ENCODE assay signal across 22 cellular contexts in genomic region chr6:53643481-53643965, GRCh38. TPM values are rescaled to one million over a fixed set of nuclear protein-coding genes. Genes with fewer than 3 reads are reported as not detected.
A peak's percentile ranks its signal among the peaks of the same experiment; 100 is the strongest.
DNase-seq lines count a peak whose midpoint lies in the region; ATAC-seq, FAIRE-seq and TF ChIP-seq lines count a peak whose summit lies in the region.
"Had no signal": no experiment of that assay in that cellular context is flagged by ENCODE, and none has a peak within 500 bp of the region (broad histone marks: within the 10 kb centered on the region; RNA-seq: fewer than 3 reads in every experiment).

No MANE protein-coding gene starts in this region.

- peaks cover 28% of the 10 kb centered on the region for H3K4me1 Mint-ChIP-seq in activated CD4-positive, alpha-beta T cell treated with anti-CD3 and anti-CD28 coated beads, Interleukin-2, amount 10 ng/mL, durations not matched to agents 7 days and 5 days

- no peak overlapping the region for H3K4me2 ChIP-seq in K562 (ENCODE audit: insufficient read depth, low read length)
- peak overlapping the region; percentile 48 for H3K4me2 ChIP-seq in HepG2 (ENCODE audit: low read depth, low read length)
- H3K4me2 ChIP-seq in smooth muscle cell = no peak overlapping the region
- H3K4me2 ChIP-seq: BLaER1 had no signal

- BruUV-seq in K562 (replicated peaks; lab: Mats Ljungman, UMichigan) (no TSS peak), HepG2 (replicated peaks; lab: Mats Ljungman, UMichigan) (no TSS peak)

- H3K4me3 Mint-ChIP-seq in activated CD4-positive, alpha-beta T cell treated with anti-CD3 and anti-CD28 coated beads, Interleukin-2, amount 10 ng/mL, durations not matched to agents 7 days and 5 days = no peak overlapping the region
- H3K4me3 Mint-ChIP-seq: CD8-positive, alpha-beta T cell had no signal

- TF ChIP-seq POLR2A in K562 (conservative IDR thresholded peaks at IDR 0.05) = no peak
- TF ChIP-seq POLR2A in HepG2 (IDR thresholded peaks at IDR 0.05; ENCODE audit: insufficient read depth in 1 of 2, low read depth in 2 of 2, low read length in 2 of 2) = no peak
- TF ChIP-seq POLR2A in tibial nerve (IDR thresholded peaks at IDR 0.05) = no peak

- H2AFZ ChIP-seq in K562 (ENCODE audit: low read depth, low read length) (no peak overlapping the region), HepG2 (ENCODE audit: low read length) (peak overlapping the region; percentile 51), smooth muscle cell (ENCODE audit: low read depth) (peak overlapping the region; percentile 56)
- H2AFZ ChIP-seq: GM23248 had no signal

- no peaks in the 10 kb centered on the region for H3K79me2 ChIP-seq in K562 (ENCODE audit: control insufficient read depth, insufficient read depth, low read length)
- H3K79me2 ChIP-seq in HepG2 (ENCODE audit: insufficient read depth, low read length) = no peaks in the 10 kb centered on the region
- H3K79me2 ChIP-seq in smooth muscle cell (ENCODE audit: low read depth) = no peaks in the 10 kb centered on the region

- no peaks in the 10 kb centered on the region for H3F3A ChIP-seq in smooth muscle cell (ENCODE audit: low read depth)

- ATAC-seq in K562 (peak; percentile 48; the same call in 2 of the 3 replicates), HepG2 (peak; percentile 97)
- ATAC-seq in activated CD4-positive, CD25-positive, alpha-beta regulatory T cell treated with anti-CD3 and anti-CD28 coated beads, Interleukin-2, amount 50 U/mL, for 24 hours = no peak
- ATAC-seq: CD8-positive, alpha-beta T cell; HCT116 had no signal

- no peaks in the 10 kb centered on the region; a peak in 1 of 5 replicates for H3K4me1 ChIP-seq in K562 (replicated peaks in 1 of 2; ENCODE audit: control insufficient read depth in 2 of 2, insufficient read depth in 2 of 2, low read length in 2 of 2)
- peaks cover 22% of the 10 kb centered on the region for H3K4me1 ChIP-seq in HepG2 (ENCODE audit: insufficient read depth, low read length)
- no peaks in the 10 kb centered on the region for H3K4me1 ChIP-seq in smooth muscle cell (ENCODE audit: low read depth)
- H3K4me1 ChIP-seq in tibial nerve = peaks cover 0 to 5% (median 0%) of the 10 kb centered on the region in 4 donors
- H3K4me1 ChIP-seq: SJCRH30 had no signal

- H3K9me3 ChIP-seq in K562 (replicated peaks; ENCODE audit: control insufficient read depth, insufficient read depth, low read depth, low read length) (no peaks in the 10 kb centered on the region), HepG2 (ENCODE audit: low read length) (no peaks in the 10 kb centered on the region), smooth muscle cell (replicated peaks; ENCODE audit: low read depth) (no peaks in the 10 kb centered on the region), tibial nerve (no peaks in the 10 kb centered on the region)
- H3K9me3 ChIP-seq: BLaER1, SJCRH30 had no signal

- peak overlapping the region; percentile 46 for H3K27ac Mint-ChIP-seq in activated CD4-positive, alpha-beta T cell treated with anti-CD3 and anti-CD28 coated beads, Interleukin-2, amount 10 ng/mL, durations not matched to agents 7 days and 5 days
- H3K27ac Mint-ChIP-seq: CD8-positive, alpha-beta T cell had no signal

- TF ChIP-seq CTCF in K562 (IDR thresholded peaks at IDR 0.05 in 2 of 3, conservative IDR thresholded peaks at IDR 0.05 in 1 of 3; ENCODE audit: insufficient read depth in 2 of 3, low read depth in 1 of 3, low read length in 3 of 3) = no peak
- TF ChIP-seq CTCF in HepG2 (CRISPR knock-in tag; IDR thresholded peaks at IDR 0.05) = no peak
- TF ChIP-seq CTCF in smooth muscle cell (IDR thresholded peaks at IDR 0.05; ENCODE audit: borderline replicate concordance, insufficient read depth, poor library complexity, severe bottlenecking) = no peak
- no peak for TF ChIP-seq CTCF in tibial nerve (IDR thresholded peaks at IDR 0.05)

- WGBS in K562 (ENCODE audit: insufficient coverage, low coverage, missing lambda C conversion rate) = 13% methylated on average over 4 of the region's 4 CpGs
- 59% methylated on average over 4 of the region's 4 CpGs for WGBS in HepG2 (ENCODE audit: low lambda C conversion rate)
- WGBS in smooth muscle cell (ENCODE audit: low lambda C conversion rate) = 64% methylated on average over 4 of the region's 4 CpGs
- 73 to 83% methylated on average over 4 of the region's 4 CpGs for WGBS in tibial nerve, 2 donors

- H4K20me1 ChIP-seq in K562 (replicated peaks; ENCODE audit: control insufficient read depth, insufficient read depth, low read length) (no peaks in the 10 kb centered on the region), HepG2 (ENCODE audit: insufficient read depth, low read length) (no peaks in the 10 kb centered on the region), smooth muscle cell (ENCODE audit: low read depth) (no peaks in the 10 kb centered on the region)
- H4K20me1 ChIP-seq: BLaER1 had no signal

- TF ChIP-seq EP300 in K562 (IDR thresholded peaks at IDR 0.05; ENCODE audit: low read length) = no peak
- no peak for TF ChIP-seq EP300 in HepG2 (IDR thresholded peaks at IDR 0.05; ENCODE audit: low read depth in 2 of 2, low read length in 2 of 2)
- TF ChIP-seq EP300 in HepG2 (CRISPR knock-in tag; IDR thresholded peaks at IDR 0.05; ENCODE audit: borderline replicate concordance) = no peak
- no peak for TF ChIP-seq EP300 in tibial nerve (IDR thresholded peaks at IDR 0.05)

- FAIRE-seq in K562 (lab: Jason Lieb, UNC) (no peak), HepG2 (lab: Jason Lieb, UNC) (no peak)
- FAIRE-seq: GM12892, RCC 7860 had no signal

- H3K27ac ChIP-seq in K562 (ENCODE audit: extremely low read depth, low read depth, low read length) (no peak overlapping the region), HepG2 (ENCODE audit: extremely low read length, insufficient read depth, low read length) (peak overlapping the region; percentile 6), smooth muscle cell (ENCODE audit: low read depth) (no peak overlapping the region), tibial nerve (no peak overlapping the region)
- H3K27ac ChIP-seq: BLaER1, GM23248, SJCRH30 had no signal

- H3K9me1 ChIP-seq in K562 (ENCODE audit: control insufficient read depth, insufficient read depth, low read length) = no peaks in the 10 kb centered on the region

- POLR2A ChIA-PET in activated CD4-positive, alpha-beta T cell treated with anti-CD3 and anti-CD28 coated beads, Interleukin-2, amount 10 ng/mL, durations not matched to agents 7 days and 5 days (lab: Charles Lee) = no interaction called here
- POLR2A ChIA-PET in K562 (lab: Yijun Ruan, JAX) = no interaction called here
- POLR2A ChIA-PET in HepG2 (lab: Yijun Ruan, JAX) = interaction anchor here (0.7 to 3.5 kb wide), 3 partner anchors 28 to 147 kb away, joined by 3 to 14 read pairs (median 7); partner anchors contain the start of gene GCLC

- H3K36me3 ChIP-seq in K562 (ENCODE audit: control insufficient read depth, insufficient read depth, low read length) = no peaks in the 10 kb centered on the region
- no peaks in the 10 kb centered on the region for H3K36me3 ChIP-seq in HepG2 (replicated peaks in 1 of 2; ENCODE audit: control insufficient read depth in 1 of 2, insufficient read depth in 2 of 2, low read length in 2 of 2)
- H3K36me3 ChIP-seq in smooth muscle cell (ENCODE audit: low read depth) = no peaks in the 10 kb centered on the region
- H3K36me3 ChIP-seq in tibial nerve = no peaks in the 10 kb centered on the region
- H3K36me3 ChIP-seq: BLaER1, SJCRH30 had no signal

- H3K36me3 Mint-ChIP-seq in activated CD4-positive, alpha-beta T cell treated with anti-CD3 and anti-CD28 coated beads, Interleukin-2, amount 10 ng/mL, durations not matched to agents 7 days and 5 days (ENCODE audit: low read depth) = peaks cover 11% of the 10 kb centered on the region
- H3K36me3 Mint-ChIP-seq: CD8-positive, alpha-beta T cell had no signal

- CTCF ChIA-PET in activated CD4-positive, alpha-beta T cell treated with anti-CD3 and anti-CD28 coated beads, Interleukin-2, amount 10 ng/mL, durations not matched to agents 7 days and 5 days (lab: Charles Lee) = no interaction called here
- CTCF ChIA-PET in K562 (lab: Yijun Ruan, JAX; ENCODE audit: low intra/inter-chr PET ratio) (no interaction called here), HepG2 (lab: Yijun Ruan, JAX; ENCODE audit: low intra/inter-chr PET ratio, low total read pairs) (no interaction called here)

- TF ChIP-seq RAD21 in K562 (CRISPR knock-in tag; conservative IDR thresholded peaks at IDR 0.05 in 1 of 2, IDR thresholded peaks at IDR 0.05 in 1 of 2) (no peak), HepG2 (CRISPR knock-in tag; IDR thresholded peaks at IDR 0.05) (no peak)

- in situ Hi-C loops in K562 (cut with MboI) (no loop called here), HepG2 (cut with HindIII; ENCODE audit: extremely low pct_ligation_motif_present, low pct_unique_long_range_greater_than_20kb) (no loop called here)

- intact Hi-C loops in K562 (cut with micrococcal nuclease) = no loop called here
- intact Hi-C loops in HepG2 (cut with micrococcal nuclease; ENCODE audit: unreplicated experiment) = loop anchor here (5.0 kb wide), 1 partner anchor 36 kb away; no protein-coding TSS in a partner anchor

- no peak overlapping the region for H3K9ac ChIP-seq in K562 (ENCODE audit: insufficient read depth in 1 of 2, low read depth in 2 of 2, low read length in 2 of 2)
- peak overlapping the region; percentile 21; the same call in 1 of the 2 replicates for H3K9ac ChIP-seq in HepG2 (ENCODE audit: insufficient read depth, low read depth, low read length)
- no peak overlapping the region for H3K9ac ChIP-seq in smooth muscle cell (ENCODE audit: low read depth)
- H3K9ac ChIP-seq: BLaER1, GM23248 had no signal

- H3K4me3 ChIP-seq in K562 (no peak overlapping the region), HepG2 (replicated peaks in 1 of 3; ENCODE audit: insufficient read depth in 1 of 3, low read depth in 2 of 3, low read length in 3 of 3) (no peak overlapping the region; a peak in 1 of 6 replicates), smooth muscle cell (no peak overlapping the region), tibial nerve (no peak overlapping the region)
- H3K4me3 ChIP-seq: BLaER1, GM23248, SJCRH30 had no signal

- no peak for DNase-seq in activated CD4-positive, alpha-beta T cell treated with anti-CD3 and anti-CD28 coated beads, Interleukin-2, amount 10 ng/mL, durations not matched to agents 7 days and 5 days
- no peak for DNase-seq in activated CD4-positive, alpha-beta T cell treated with anti-CD3 and anti-CD28 coated beads, Interleukin-2, amount 50 U/mL, for 1 hour
- DNase-seq in K562 (ENCODE audit: extremely low read depth in 1 of 4, low spot score in 3 of 4) (no peak), HepG2 (ENCODE audit: low spot score) (peak; percentile 63), smooth muscle cell (lab: John Stamatoyannopoulos, UW; ENCODE audit: unreplicated experiment) (no peak), GDM1 (lab: John Stamatoyannopoulos, UW) (no peak), tibial nerve (ENCODE audit: low spot score in 2 of 2) (no peak)
- DNase-seq: 8988T; CD8-positive, alpha-beta T cell; GF-D8; GM23248; Karpas-422; MM.1S; NCI-H1092 treated with DMSO at 0.1 percent for 48 hours; NCI-H1694; NCI-H510A treated with DMSO at 0.1 percent for 48 hours; SJCRH30 had no signal

- H3K9me3 Mint-ChIP-seq in activated CD4-positive, alpha-beta T cell treated with anti-CD3 and anti-CD28 coated beads, Interleukin-2, amount 10 ng/mL, durations not matched to agents 7 days and 5 days = no peaks in the 10 kb centered on the region
- H3K9me3 Mint-ChIP-seq: CD8-positive, alpha-beta T cell had no signal

- peaks cover 0 to 6% of the 10 kb centered on the region in 2 experiments; a peak in 2 of 5 replicates for H3K27me3 ChIP-seq in K562 (ENCODE audit: control insufficient read depth in 2 of 2, insufficient read depth in 2 of 2, low read length in 2 of 2)
- no peaks in the 10 kb centered on the region for H3K27me3 ChIP-seq in HepG2 (ENCODE audit: control insufficient read depth in 1 of 2, insufficient read depth in 2 of 2, low read length in 2 of 2)
- H3K27me3 ChIP-seq in smooth muscle cell (ENCODE audit: low read depth) = no peaks in the 10 kb centered on the region
- H3K27me3 ChIP-seq in tibial nerve = no peaks in the 10 kb centered on the region
- H3K27me3 ChIP-seq: BLaER1, SJCRH30 had no signal

- H3K27me3 Mint-ChIP-seq in activated CD4-positive, alpha-beta T cell treated with anti-CD3 and anti-CD28 coated beads, Interleukin-2, amount 10 ng/mL, durations not matched to agents 7 days and 5 days = peaks cover 7% of the 10 kb centered on the region

RNA-seq across cellular contexts. Expression of gene KLHL31, which starts 22.0 kb away (rescaled TPM):
- total RNA-seq in activated CD4-positive, alpha-beta T cell treated with anti-CD3 and anti-CD28 coated beads, Interleukin-2, amount 10 ng/mL, durations not matched to agents 7 days and 5 days = under 1 TPM; 0.07 to 0.15 TPM
- not detected in 2 replicates for total RNA-seq in K562 (2011; cell fraction: chromatin; rRNA removed; ENCODE audit: low replicate concordance)
- not detected in 2 replicates for total RNA-seq in K562 (2011; cell fraction: nucleolus; rRNA removed)
- not detected in 2 replicates for total RNA-seq in K562 (2011; cell fraction: nucleoplasm; rRNA removed)
- total RNA-seq in K562 (2014; rRNA removed) (not detected in 2 replicates), K562 (2014; rRNA removed; fragmentation: Illumina TruSeq; extraction: Trizol) (not detected in 2 replicates), K562 (2015; rRNA removed; fragmentation: Illumina TruSeq; extraction: Trizol) (not detected in 2 replicates), K562 (2021) (not detected in 2 replicates), HepG2 (2016; rRNA removed; fragmentation: Illumina TruSeq; extraction: Trizol) (0.14 and 0.31 TPM in 2 replicates), smooth muscle cell (1.1 and 1.3 TPM in 2 replicates), tibial nerve (1 to 10 TPM; 1.5 to 5.5 (median 4.1) TPM)
- polyA plus RNA-seq in K562 (2011; rRNA removed) (not detected in 2 replicates), K562 (2014; fragmentation: Illumina TruSeq; extraction: Trizol) (not detected in 2 replicates), K562 (2014; fragmentation: Nextera tagmentation; extraction: Ambion mirVana) (not detected), K562 (2014; rRNA removed) (not detected in 2 replicates), HepG2 (2011; rRNA removed) (0.13 and 0.22 TPM in 2 replicates), smooth muscle cell (0.21 and 1.0 TPM in 2 replicates)
- not detected in 2 replicates for polyA plus RNA-seq in K562 (2011; cell fraction: cytosol; rRNA removed)
- polyA plus RNA-seq in K562 (2011; cell fraction: nucleus; rRNA removed) = not detected in 2 replicates
- not detected in 2 replicates for polyA plus RNA-seq in K562 (2012)
- not detected in 2 replicates for polyA minus RNA-seq in K562 (2011; rRNA and poly(A)+ RNA removed)
- not detected in 2 replicates for polyA minus RNA-seq in K562 (2011; cell fraction: cytosol; rRNA and poly(A)+ RNA removed)
- polyA minus RNA-seq in K562 (2011; cell fraction: nucleus; rRNA and poly(A)+ RNA removed) = not detected in 2 replicates
- 0.09 and 0.10 TPM in 2 replicates for total RNA-seq in HepG2 (2016; cell fraction: cytosol; rRNA removed; fragmentation: Illumina TruSeq; extraction: Trizol; ENCODE audit: low read depth)
- total RNA-seq in HepG2 (2016; cell fraction: insoluble cytoplasmic fraction; rRNA removed; fragmentation: Illumina TruSeq; extraction: Trizol) = 0.16 and 0.39 TPM in 2 replicates
- 0.12 and 0.21 TPM in 2 replicates for total RNA-seq in HepG2 (2016; cell fraction: membrane; rRNA removed; fragmentation: Illumina TruSeq; extraction: Trizol)
- total RNA-seq in HepG2 (2016; cell fraction: nucleus; rRNA removed; fragmentation: Illumina TruSeq; extraction: Trizol) = 1.1 and 1.2 TPM in 2 replicates
- polyA plus RNA-seq in HepG2 (2011; cell fraction: cytosol; rRNA removed) = 0.05 and 0.10 TPM in 2 replicates
- 1.2 and 1.5 TPM in 2 replicates for polyA plus RNA-seq in HepG2 (2011; cell fraction: nucleus; rRNA removed)
- 0.63 and 1.1 TPM in 2 replicates for polyA plus RNA-seq in HepG2 (2012)
- polyA plus RNA-seq in HepG2 (2016; cell fraction: cytosol; fragmentation: Illumina TruSeq; extraction: Trizol; ENCODE audit: low read depth) = 0.03 TPM in 2 replicates
- polyA plus RNA-seq in HepG2 (2016; cell fraction: insoluble cytoplasmic fraction; fragmentation: Illumina TruSeq; extraction: Trizol; ENCODE audit: low read depth) = 0.10 and 0.11 TPM in 2 replicates
- 0.09 and 0.15 TPM in 2 replicates for polyA plus RNA-seq in HepG2 (2016; cell fraction: membrane; fragmentation: Illumina TruSeq; extraction: Trizol; ENCODE audit: low read depth)
- 0.93 and 0.99 TPM in 2 replicates for polyA plus RNA-seq in HepG2 (2016; cell fraction: nucleus; fragmentation: Illumina TruSeq; extraction: Trizol; ENCODE audit: insufficient read depth, low read depth)
- polyA minus RNA-seq in HepG2 (2011; rRNA and poly(A)+ RNA removed; ENCODE audit: low replicate concordance) = 0.07 and 0.28 TPM in 2 replicates
- polyA minus RNA-seq in HepG2 (2011; cell fraction: cytosol; rRNA and poly(A)+ RNA removed) = 0.35 TPM in 1 of 2 replicates, not detected in the other
- polyA minus RNA-seq in HepG2 (2011; cell fraction: nucleus; rRNA and poly(A)+ RNA removed) = 0.99 and 1.5 TPM in 2 replicates
- total RNA-seq: GM23248 had no signal

Comparison
In these comparisons a context has a peak if more than half of its experiments do, and no peak if none do; other contexts are left out.
1. ATAC-seq: peak in K562 (single experiment) and HepG2 (single experiment); none in activated CD4-positive, CD25-positive, alpha-beta regulatory T cell treated with anti-CD3 and anti-CD28 coated beads, Interleukin-2, amount 50 U/mL, for 24 hours (0 of 2).